In the genomic region with DNA sequence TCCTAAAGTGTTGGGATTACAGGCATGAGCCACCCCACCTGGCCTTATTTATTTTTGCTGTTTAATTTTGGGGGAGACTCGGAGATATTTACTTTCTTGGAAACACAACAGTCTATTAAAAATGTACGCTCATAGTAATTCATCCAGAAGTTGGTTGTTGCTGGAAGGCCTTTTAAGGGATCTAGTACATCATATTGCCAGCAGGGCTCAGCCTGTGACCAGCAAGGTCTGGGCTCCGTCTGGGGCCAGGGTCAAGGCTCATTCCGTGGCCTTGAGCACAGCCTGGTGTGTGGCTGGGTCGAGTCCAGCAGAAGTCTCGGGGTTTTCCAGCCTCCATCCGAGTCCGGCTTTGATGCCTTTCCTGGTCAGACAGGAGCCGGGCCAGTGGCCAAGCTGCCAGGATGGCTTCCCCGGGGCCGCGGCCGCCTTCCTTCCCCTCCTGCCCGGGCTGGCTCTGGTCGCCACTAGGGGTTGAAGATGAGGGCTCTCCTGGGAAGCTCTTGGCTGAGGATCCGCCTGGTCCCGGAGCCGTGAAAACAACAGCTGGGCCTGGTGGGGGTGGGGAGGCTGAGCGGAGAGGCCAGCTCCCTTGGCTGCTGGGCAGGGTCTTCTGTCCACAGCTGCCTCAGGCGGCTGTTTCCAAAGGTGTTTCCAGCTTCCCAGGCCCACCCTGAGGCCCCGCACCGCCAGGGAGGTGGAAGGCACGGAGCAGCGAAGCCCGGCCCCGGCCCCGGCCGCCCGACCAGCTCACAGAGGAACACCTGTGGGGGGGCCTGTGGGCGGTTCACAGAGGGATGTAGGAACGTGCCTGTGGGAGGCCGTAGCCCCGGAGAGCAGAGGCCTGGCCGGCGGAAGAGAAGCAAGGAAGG, we compare ENCODE assay signal across 1 cellular context.
TF ChIP-seq lines count a peak whose summit lies in the region.

No MANE protein-coding gene starts in this region.

TF ChIP-seq in IMR-90, 13 proteins besides CTCF, POLR2A, EP300 and RAD21:
- TF ChIP-seq RFX5 (IDR thresholded peaks at IDR 0.05; ENCODE audit: low read depth, low read length) = no peak
- no peak for TF ChIP-seq NFE2L2 (IDR thresholded peaks at IDR 0.05; ENCODE audit: low read depth, low read length)
- no peak for TF ChIP-seq BHLHE40 (IDR thresholded peaks at IDR 0.05; ENCODE audit: low read depth, low read length)
- TF ChIP-seq RCOR1 (IDR thresholded peaks at IDR 0.05; ENCODE audit: insufficient replicate concordance, low read length) = no peak
- TF ChIP-seq CEBPB (IDR thresholded peaks at IDR 0.05; ENCODE audit: low read depth, low read length) = no peak
- no peak for TF ChIP-seq MAFK (IDR thresholded peaks at IDR 0.05; ENCODE audit: low read depth, low read length)
- TF ChIP-seq SMC3 (IDR thresholded peaks at IDR 0.05; ENCODE audit: low read depth, low read length) = no peak
- no peak for TF ChIP-seq MXI1 (IDR thresholded peaks at IDR 0.05; ENCODE audit: borderline replicate concordance, low read depth, low read length)
- TF ChIP-seq, protein P1, sequence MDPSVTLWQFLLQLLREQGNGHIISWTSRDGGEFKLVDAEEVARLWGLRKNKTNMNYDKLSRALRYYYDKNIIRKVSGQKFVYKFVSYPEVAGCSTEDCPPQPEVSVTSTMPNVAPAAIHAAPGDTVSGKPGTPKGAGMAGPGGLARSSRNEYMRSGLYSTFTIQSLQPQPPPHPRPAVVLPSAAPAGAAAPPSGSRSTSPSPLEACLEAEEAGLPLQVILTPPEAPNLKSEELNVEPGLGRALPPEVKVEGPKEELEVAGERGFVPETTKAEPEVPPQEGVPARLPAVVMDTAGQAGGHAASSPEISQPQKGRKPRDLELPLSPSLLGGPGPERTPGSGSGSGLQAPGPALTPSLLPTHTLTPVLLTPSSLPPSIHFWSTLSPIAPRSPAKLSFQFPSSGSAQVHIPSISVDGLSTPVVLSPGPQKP (IDR thresholded peaks at IDR 0.05; ENCODE audit: borderline replicate concordance, low read depth, low read length) = no peak
- TF ChIP-seq FOS (IDR thresholded peaks at IDR 0.05; ENCODE audit: low read depth, low read length) = no peak
- no peak for TF ChIP-seq MAZ (IDR thresholded peaks at IDR 0.05; ENCODE audit: borderline replicate concordance, low read depth, low read length)
- TF ChIP-seq, protein P2, sequence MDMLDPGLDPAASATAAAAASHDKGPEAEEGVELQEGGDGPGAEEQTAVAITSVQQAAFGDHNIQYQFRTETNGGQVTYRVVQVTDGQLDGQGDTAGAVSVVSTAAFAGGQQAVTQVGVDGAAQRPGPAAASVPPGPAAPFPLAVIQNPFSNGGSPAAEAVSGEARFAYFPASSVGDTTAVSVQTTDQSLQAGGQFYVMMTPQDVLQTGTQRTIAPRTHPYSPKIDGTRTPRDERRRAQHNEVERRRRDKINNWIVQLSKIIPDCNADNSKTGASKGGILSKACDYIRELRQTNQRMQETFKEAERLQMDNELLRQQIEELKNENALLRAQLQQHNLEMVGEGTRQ (IDR thresholded peaks at IDR 0.05; ENCODE audit: low read depth, low read length) = no peak
- TF ChIP-seq CHD1 (IDR thresholded peaks at IDR 0.05; ENCODE audit: low read depth, low read length) = no peak
TF ChIP-seq in IMR-90: peak in this region for 0.
